Comparison of ENCODE assay signal across 8 cellular contexts in genomic region chr3:178385280-178385952, GRCh38.
DNase-seq lines count a peak whose midpoint lies in the region; ATAC-seq and TF ChIP-seq lines count a peak whose summit lies in the region.

No MANE protein-coding gene starts in this region.

- H3K79me2 ChIP-seq in PC-9 (ENCODE audit: low read depth): no peaks in the 10 kb centered on the region

- peak; percentile 33 for DNase-seq in AG20443 (ENCODE audit: low spot score)
- peak; percentile 35 for DNase-seq in GM12865 (ENCODE audit: low read depth)
- peak; percentile 69 for DNase-seq in HT-29 (ENCODE audit: low spot score)
- peak in 1 of 2 experiments; percentile 31 for DNase-seq in PC-9
- peak; percentile 67 for DNase-seq in endodermal cell
- DNase-seq in middle frontal gyrus (ENCODE audit: extremely low spot score, low spot score): peak; percentile 37
- DNase-seq in activated gamma-delta T cell (lab: John Stamatoyannopoulos, UW): no peak

- no peaks in the 10 kb centered on the region for H3K27me3 Mint-ChIP-seq in endodermal cell (ENCODE audit: insufficient read depth)

- no peaks in the 10 kb centered on the region for H3K36me3 Mint-ChIP-seq in endodermal cell (ENCODE audit: low read depth)

- no peaks in the 10 kb centered on the region for H3K9me3 Mint-ChIP-seq in endodermal cell

- WGBS in endodermal cell (ENCODE audit: insufficient coverage in 1 of 2, insufficient read length in 1 of 2), 2 experiments: 70 to 73% methylated on average over 4 to 5 of the region's 5 CpGs

- no peak for ATAC-seq in GM18873 (IDR thresholded peaks at IDR 0.05; ENCODE audit: low FRiP score, unreplicated experiment)

- intact Hi-C loops in PC-9 (cut with micrococcal nuclease; ENCODE audit: unreplicated experiment): loop anchor here (1.0 to 10.0 kb wide), 7 partner anchors 863 to 1871 kb away; partner anchors contain the start of gene TBL1XR1

- no peak overlapping the region for H3K4me3 Mint-ChIP-seq in endodermal cell

- peaks cover 6% of the 10 kb centered on the region for H3K4me1 Mint-ChIP-seq in endodermal cell

- H3K4me3 ChIP-seq in GM12865 (ENCODE audit: low read depth, low read length): no peak overlapping the region
- no peak overlapping the region for H3K4me3 ChIP-seq in PC-9
- no peak overlapping the region for H3K4me3 ChIP-seq in endodermal cell (ENCODE audit: low read length)

- H3K27ac ChIP-seq in PC-9: no peak overlapping the region
- no peak overlapping the region for H3K27ac ChIP-seq in endodermal cell (ENCODE audit: low read depth, low read length)

- CTCF ChIA-PET in PC-9 (lab: Charles Lee): interaction anchor here (0.5 to 1.4 kb wide), 5 partner anchors 609 to 1871 kb away, joined by 3 to 18 read pairs (median 3); no protein-coding TSS in a partner anchor

- H3K9me3 ChIP-seq in PC-9 (ENCODE audit: insufficient read depth, low read depth) (peaks cover 4% of the 10 kb centered on the region; the same call in 1 of the 2 replicates), endodermal cell (ENCODE audit: control insufficient read depth, low read length) (no peaks in the 10 kb centered on the region)

- no peak overlapping the region for H2AFZ ChIP-seq in PC-9

- peaks cover 26% of the 10 kb centered on the region for H3K4me1 ChIP-seq in PC-9 (replicated peaks; ENCODE audit: insufficient read depth)
- no peaks in the 10 kb centered on the region for H3K4me1 ChIP-seq in endodermal cell (ENCODE audit: control insufficient read depth, insufficient read depth, low read length)

- H3K27me3 ChIP-seq in PC-9 (ENCODE audit: insufficient read depth, low read depth) (no peaks in the 10 kb centered on the region), endodermal cell (ENCODE audit: control insufficient read depth, insufficient read depth, low read length, poor library complexity, severe bottlenecking) (no peaks in the 10 kb centered on the region)

- peak; percentile 60 for TF ChIP-seq CTCF in GM12865 (IDR thresholded peaks at IDR 0.05; ENCODE audit: insufficient read depth, low read depth, low read length, missing control alignments)
- TF ChIP-seq CTCF in PC-9 (conservative IDR thresholded peaks at IDR 0.05): peak; percentile 98
- TF ChIP-seq CTCF in endodermal cell (conservative IDR thresholded peaks at IDR 0.05): peak; percentile 91

- H3K9me2 ChIP-seq in PC-9 (ENCODE audit: insufficient read depth): no peaks in the 10 kb centered on the region

- H3K36me3 ChIP-seq in PC-9 (ENCODE audit: low read depth): no peaks in the 10 kb centered on the region
- no peaks in the 10 kb centered on the region for H3K36me3 ChIP-seq in endodermal cell (ENCODE audit: control insufficient read depth, insufficient read depth, low read length)

- POLR2A ChIA-PET in PC-9 (lab: Charles Lee; ENCODE audit: unreplicated experiment): interaction anchor here (0.6 kb wide), 2 partner anchors 443 to 1024 kb away, joined by 4 to 11 read pairs; no protein-coding TSS in a partner anchor

- H3K4me2 ChIP-seq in PC-9: no peak overlapping the region

- H4K20me1 ChIP-seq in PC-9 (ENCODE audit: insufficient read depth): no peaks in the 10 kb centered on the region

- H3K27ac Mint-ChIP-seq in endodermal cell: no peak overlapping the region

- no TSS peak for BruUV-seq in PC-9 (replicated peaks; lab: Mats Ljungman, UMichigan)

- no peak overlapping the region for H3K9ac ChIP-seq in endodermal cell (ENCODE audit: extremely low read depth, low read length, poor library complexity, severe bottlenecking)

- H3F3A ChIP-seq in PC-9 (ENCODE audit: insufficient read depth, low read depth): peaks cover 13% of the 10 kb centered on the region; the same call in 1 of the 2 replicates
